20 cellular contexts compared by ENCODE assay signal in genomic region chr5:96884995-96885394, GRCh38. TPM values are rescaled to one million over a fixed set of nuclear protein-coding genes. Genes with fewer than 3 reads are reported as not detected.
DNase-seq lines count a peak whose midpoint lies in the region; ATAC-seq lines count a peak whose summit lies in the region.
"Had no signal": no experiment of that assay in that cellular context is flagged by ENCODE, and none has a peak within 500 bp of the region (broad histone marks: within the 10 kb centered on the region; RNA-seq: fewer than 3 reads in every experiment).

No MANE protein-coding gene starts in this region.

- H3K4me1 Mint-ChIP-seq in T-helper 2 cell treated with Interferon-gamma antibody and Interleukin-4, amounts not matched to agents 5 μg/mL and 100 μg/mL, for 36 hours (ENCODE audit: low read depth): peaks cover 75% of the 10 kb centered on the region
- H3K4me1 Mint-ChIP-seq in IgD-negative memory B cell: peaks cover 37 to 60% (median 51%) of the 10 kb centered on the region in 3 donors
- peaks cover 84% of the 10 kb centered on the region for H3K4me1 Mint-ChIP-seq in activated T-helper 1 cell treated with anti-CD3 and anti-CD28 coated beads, Interleukin-12 subunit alpha, Interleukin-12 subunit beta, Interleukin-2, Interleukin-4 antibody, amounts not matched to agents 30 ng/mL and 10 ng/mL and 1 ng/mL, durations not matched to agents 14 hours and 24 hours and 36 hours (ENCODE audit: low read depth)
- H3K4me1 Mint-ChIP-seq in natural killer cell treated with Interleukin-12 subunit alpha and Interleukin-12 subunit beta and Interleukin-15 and Interleukin-18, amount 100 ng/mL, for 72 hours (ENCODE audit: low read depth in 2 of 2): peaks cover 64 to 71% of the 10 kb centered on the region in 2 donors

- peak; percentile 71 to 82 for ATAC-seq in natural killer cell treated with Interleukin-12 subunit alpha and Interleukin-12 subunit beta and Interleukin-15 and Interleukin-18, amount 100 ng/mL, for 72 hours
- ATAC-seq in HG03045 (IDR thresholded peaks at IDR 0.05; ENCODE audit: unreplicated experiment): no peak
- ATAC-seq: left ventricle myocardium superior, Panc1, upper lobe of right lung had no signal

- H3K27me3 Mint-ChIP-seq in T-helper 2 cell treated with Interferon-gamma antibody and Interleukin-4, amounts not matched to agents 5 μg/mL and 100 μg/mL, for 36 hours (ENCODE audit: low read depth): no peaks in the 10 kb centered on the region
- no peaks in the 10 kb centered on the region for H3K27me3 Mint-ChIP-seq in IgD-negative memory B cell
- H3K27me3 Mint-ChIP-seq in activated T-helper 1 cell treated with anti-CD3 and anti-CD28 coated beads, Interleukin-12 subunit alpha, Interleukin-12 subunit beta, Interleukin-2, Interleukin-4 antibody, amounts not matched to agents 30 ng/mL and 10 ng/mL and 1 ng/mL, durations not matched to agents 14 hours and 24 hours and 36 hours (ENCODE audit: insufficient read depth): no peaks in the 10 kb centered on the region
- no peaks in the 10 kb centered on the region for H3K27me3 Mint-ChIP-seq in natural killer cell treated with Interleukin-12 subunit alpha and Interleukin-12 subunit beta and Interleukin-15 and Interleukin-18, amount 100 ng/mL, for 72 hours

- intact Hi-C loops in activated T-helper 1 cell treated with anti-CD3 and anti-CD28 coated beads, Interleukin-12 subunit alpha, Interleukin-12 subunit beta, Interleukin-2, Interleukin-4 antibody, amounts not matched to agents 30 ng/mL and 10 ng/mL and 1 ng/mL, durations not matched to agents 14 hours and 24 hours and 36 hours (cut with micrococcal nuclease): no loop called here

- peak overlapping the region; percentile 92 for H3K27ac Mint-ChIP-seq in T-helper 2 cell treated with Interferon-gamma antibody and Interleukin-4, amounts not matched to agents 5 μg/mL and 100 μg/mL, for 36 hours
- peak overlapping the region; percentile 64 to 95 (median 92) for H3K27ac Mint-ChIP-seq in IgD-negative memory B cell
- H3K27ac Mint-ChIP-seq in activated T-helper 1 cell treated with anti-CD3 and anti-CD28 coated beads, Interleukin-12 subunit alpha, Interleukin-12 subunit beta, Interleukin-2, Interleukin-4 antibody, amounts not matched to agents 30 ng/mL and 10 ng/mL and 1 ng/mL, durations not matched to agents 14 hours and 24 hours and 36 hours: peak overlapping the region; percentile 86
- H3K27ac Mint-ChIP-seq in natural killer cell treated with Interleukin-12 subunit alpha and Interleukin-12 subunit beta and Interleukin-15 and Interleukin-18, amount 100 ng/mL, for 72 hours: peak overlapping the region; percentile 79 to 89

- H3K9me3 Mint-ChIP-seq in T-helper 2 cell treated with Interferon-gamma antibody and Interleukin-4, amounts not matched to agents 5 μg/mL and 100 μg/mL, for 36 hours: no peaks in the 10 kb centered on the region
- no peaks in the 10 kb centered on the region for H3K9me3 Mint-ChIP-seq in IgD-negative memory B cell
- H3K9me3 Mint-ChIP-seq in activated T-helper 1 cell treated with anti-CD3 and anti-CD28 coated beads, Interleukin-12 subunit alpha, Interleukin-12 subunit beta, Interleukin-2, Interleukin-4 antibody, amounts not matched to agents 30 ng/mL and 10 ng/mL and 1 ng/mL, durations not matched to agents 14 hours and 24 hours and 36 hours: no peaks in the 10 kb centered on the region
- H3K9me3 Mint-ChIP-seq in natural killer cell treated with Interleukin-12 subunit alpha and Interleukin-12 subunit beta and Interleukin-15 and Interleukin-18, amount 100 ng/mL, for 72 hours: no peaks in the 10 kb centered on the region

- peaks cover 80% of the 10 kb centered on the region for H3K36me3 Mint-ChIP-seq in T-helper 2 cell treated with Interferon-gamma antibody and Interleukin-4, amounts not matched to agents 5 μg/mL and 100 μg/mL, for 36 hours (ENCODE audit: low read depth)
- H3K36me3 Mint-ChIP-seq in IgD-negative memory B cell: peaks cover 8% of the 10 kb centered on the region
- peaks cover 77% of the 10 kb centered on the region for H3K36me3 Mint-ChIP-seq in activated T-helper 1 cell treated with anti-CD3 and anti-CD28 coated beads, Interleukin-12 subunit alpha, Interleukin-12 subunit beta, Interleukin-2, Interleukin-4 antibody, amounts not matched to agents 30 ng/mL and 10 ng/mL and 1 ng/mL, durations not matched to agents 14 hours and 24 hours and 36 hours (ENCODE audit: low read depth)
- peaks cover 73% of the 10 kb centered on the region for H3K36me3 Mint-ChIP-seq in natural killer cell treated with Interleukin-12 subunit alpha and Interleukin-12 subunit beta and Interleukin-15 and Interleukin-18, amount 100 ng/mL, for 72 hours

- no peak for DNase-seq in T-helper 2 cell treated with Interferon-gamma antibody and Interleukin-4, amounts not matched to agents 5 μg/mL and 100 μg/mL, for 36 hours (ENCODE audit: low spot score)
- no peak for DNase-seq in T-helper 2 cell
- no peak for DNase-seq in activated T-helper 1 cell treated with anti-CD3 and anti-CD28 coated beads, Interleukin-12 subunit alpha, Interleukin-12 subunit beta, Interleukin-2, Interleukin-4 antibody, amounts not matched to agents 30 ng/mL and 10 ng/mL and 1 ng/mL, durations not matched to agents 14 hours and 24 hours and 36 hours (ENCODE audit: low spot score)
- peak; percentile 76 for DNase-seq in natural killer cell treated with Interleukin-12 subunit alpha and Interleukin-12 subunit beta and Interleukin-15 and Interleukin-18, amount 100 ng/mL, for 72 hours (ENCODE audit: low spot score)
- no peak for DNase-seq in H4 (ENCODE audit: low spot score)
- DNase-seq in stimulated activated CD4-positive, alpha-beta T cell treated with anti-CD3 and anti-CD28 coated beads, Interleukin-4, amount 100 ng/mL, for 24 hours: no peak
- DNase-seq: 8988T; activated CD4-positive, alpha-beta T cell treated with anti-CD3 and anti-CD28 coated beads, Interleukin-2, amount 50 U/mL, for 48 hours; brain microvascular endothelial cell; cortex of kidney; DMS79; Kasumi-1; left ventricle myocardium superior; NCI-H1417; NCI-H748 treated with DMSO at 0.1 percent for 48 hours; upper lobe of right lung had no signal

- peak overlapping the region; percentile 81 for H3K4me3 Mint-ChIP-seq in T-helper 2 cell treated with Interferon-gamma antibody and Interleukin-4, amounts not matched to agents 5 μg/mL and 100 μg/mL, for 36 hours
- H3K4me3 Mint-ChIP-seq in IgD-negative memory B cell: peak overlapping the region in 2 of 4 donors; percentile 42 to 53
- peak overlapping the region; percentile 73 for H3K4me3 Mint-ChIP-seq in activated T-helper 1 cell treated with anti-CD3 and anti-CD28 coated beads, Interleukin-12 subunit alpha, Interleukin-12 subunit beta, Interleukin-2, Interleukin-4 antibody, amounts not matched to agents 30 ng/mL and 10 ng/mL and 1 ng/mL, durations not matched to agents 14 hours and 24 hours and 36 hours
- H3K4me3 Mint-ChIP-seq in natural killer cell treated with Interleukin-12 subunit alpha and Interleukin-12 subunit beta and Interleukin-15 and Interleukin-18, amount 100 ng/mL, for 72 hours: peak overlapping the region; percentile 86

RNA-seq across cellular contexts. Expression of gene ERAP2, which starts 8.7 kb away (rescaled TPM):
- 87.4 TPM for polyA plus RNA-seq in IgD-negative memory B cell
- total RNA-seq in activated T-helper 1 cell treated with anti-CD3 and anti-CD28 coated beads, Interleukin-12 subunit alpha, Interleukin-12 subunit beta, Interleukin-2, Interleukin-4 antibody, amounts not matched to agents 30 ng/mL and 10 ng/mL and 1 ng/mL, durations not matched to agents 14 hours and 24 hours and 36 hours: 52.9 and 54.4 TPM in 2 replicates
- total RNA-seq in natural killer cell treated with Interleukin-12 subunit alpha and Interleukin-12 subunit beta and Interleukin-15 and Interleukin-18, amount 100 ng/mL, for 72 hours: 100 to 1,000 TPM; 103 to 301 TPM
- 3.9 and 8.8 TPM in 2 replicates for total RNA-seq in H4 (2014; rRNA removed; shearing (Covaris generic))
- polyA plus RNA-seq: smooth muscle cell had no signal

RNA-seq across cellular contexts. Expression of gene LNPEP, which starts 50.9 kb away (rescaled TPM):
- polyA plus RNA-seq in IgD-negative memory B cell: 20.1 TPM
- 37.7 and 40.7 TPM in 2 replicates for total RNA-seq in activated T-helper 1 cell treated with anti-CD3 and anti-CD28 coated beads, Interleukin-12 subunit alpha, Interleukin-12 subunit beta, Interleukin-2, Interleukin-4 antibody, amounts not matched to agents 30 ng/mL and 10 ng/mL and 1 ng/mL, durations not matched to agents 14 hours and 24 hours and 36 hours
- total RNA-seq in natural killer cell treated with Interleukin-12 subunit alpha and Interleukin-12 subunit beta and Interleukin-15 and Interleukin-18, amount 100 ng/mL, for 72 hours: 100 to 1,000 TPM; 108 to 180 TPM
- 38.4 and 50.8 TPM in 2 replicates for total RNA-seq in H4 (2014; rRNA removed; shearing (Covaris generic))
